12 cellular contexts compared by ENCODE assay signal in genomic region chr10:79098596-79099015, GRCh38. TPM values are rescaled to one million over a fixed set of nuclear protein-coding genes. Genes with fewer than 3 reads are reported as not detected.
DNase-seq lines count a peak whose midpoint lies in the region; ATAC-seq and TF ChIP-seq lines count a peak whose summit lies in the region.
"Had no signal": no experiment of that assay in that cellular context is flagged by ENCODE, and none has a peak within 500 bp of the region (broad histone marks: within the 10 kb centered on the region; RNA-seq: fewer than 3 reads in every experiment).

No MANE protein-coding gene starts in this region.

- H3K36me3 ChIP-seq in Karpas-422 (ENCODE audit: insufficient read depth, low read length) (no peaks in the 10 kb centered on the region), endodermal cell (ENCODE audit: control insufficient read depth, insufficient read depth, low read length) (peaks cover 5% of the 10 kb centered on the region)

- H3K9me3 Mint-ChIP-seq in endodermal cell, result no peaks in the 10 kb centered on the region
- H3K9me3 Mint-ChIP-seq: naive thymus-derived CD8-positive, alpha-beta T cell had no signal

- WGBS in endodermal cell (ENCODE audit: insufficient coverage in 1 of 2, insufficient read length in 1 of 2), 2 experiments, result 81% methylated on average over 7 to 10 of the region's 10 CpGs

- no peak overlapping the region for H3K27ac Mint-ChIP-seq in endodermal cell

- H3K4me2 ChIP-seq in Karpas-422 (ENCODE audit: low read depth, low read length, poor library complexity, severe bottlenecking), result peak overlapping the region; percentile 39

- H3K4me3 Mint-ChIP-seq in endodermal cell, result no peak overlapping the region

- H3K9me3 ChIP-seq in Karpas-422 (ENCODE audit: low read length), result no peaks in the 10 kb centered on the region
- no peaks in the 10 kb centered on the region for H3K9me3 ChIP-seq in endodermal cell (ENCODE audit: control insufficient read depth, low read length)

- H3K27me3 ChIP-seq in Karpas-422 (ENCODE audit: low read length) (no peaks in the 10 kb centered on the region), endodermal cell (ENCODE audit: control insufficient read depth, insufficient read depth, low read length, poor library complexity, severe bottlenecking) (no peaks in the 10 kb centered on the region)

- no peak overlapping the region for H3K9ac ChIP-seq in Karpas-422 (ENCODE audit: low read length)
- H3K9ac ChIP-seq in endodermal cell (ENCODE audit: extremely low read depth, low read length, poor library complexity, severe bottlenecking), result no peak overlapping the region

- H3K27ac ChIP-seq in Karpas-422 (ENCODE audit: low read length), result no peak overlapping the region
- no peak overlapping the region for H3K27ac ChIP-seq in endodermal cell (ENCODE audit: low read depth, low read length)

- H3K4me1 Mint-ChIP-seq in endodermal cell, result peaks cover 72% of the 10 kb centered on the region

- ATAC-seq in GM19025 (IDR thresholded peaks at IDR 0.05; ENCODE audit: low read depth, unreplicated experiment) (peak; percentile 50), HG02763 (IDR thresholded peaks at IDR 0.05; ENCODE audit: unreplicated experiment) (peak; percentile 79)

- H3K27me3 Mint-ChIP-seq in endodermal cell (ENCODE audit: insufficient read depth), result no peaks in the 10 kb centered on the region
- H3K27me3 Mint-ChIP-seq: naive thymus-derived CD8-positive, alpha-beta T cell had no signal

- H3K4me1 ChIP-seq in Karpas-422 (ENCODE audit: low read length) (peaks cover 45% of the 10 kb centered on the region), endodermal cell (ENCODE audit: control insufficient read depth, insufficient read depth, low read length) (peaks cover 17% of the 10 kb centered on the region)

- H3K4me3 ChIP-seq in AG10803 (ENCODE audit: low read length), result no peak overlapping the region
- H3K4me3 ChIP-seq in Karpas-422 (ENCODE audit: low read length), result no peak overlapping the region
- H3K4me3 ChIP-seq in endodermal cell (ENCODE audit: low read length), result no peak overlapping the region

- peaks cover 5% of the 10 kb centered on the region for H3K36me3 Mint-ChIP-seq in endodermal cell (ENCODE audit: low read depth)

- H2AFZ ChIP-seq in Karpas-422 (ENCODE audit: low read length), result no peak overlapping the region

- DNase-seq in AG10803 (ENCODE audit: low read depth), result peak; percentile 42
- peak; percentile 69 for DNase-seq in Karpas-422
- no peak for DNase-seq in T1000 (lab: John Stamatoyannopoulos, UW)
- no peak for DNase-seq in CD1c-positive myeloid dendritic cell (ENCODE audit: extremely low spot score)
- no peak for DNase-seq in NK-92 (lab: John Stamatoyannopoulos, UW; ENCODE audit: unreplicated experiment)
- DNase-seq in endodermal cell, result no peak
- DNase-seq: ACHN; HCEC 1CT; naive thymus-derived CD8-positive, alpha-beta T cell; NCI-H345 had no signal

- no peak for TF ChIP-seq CTCF in AG10803 (conservative IDR thresholded peaks at IDR 0.05; ENCODE audit: low read length)
- no peak for TF ChIP-seq CTCF in endodermal cell (conservative IDR thresholded peaks at IDR 0.05)

- H4K20me1 ChIP-seq in Karpas-422 (ENCODE audit: insufficient read depth, low read depth, low read length), result peaks cover 81% of the 10 kb centered on the region

- H3K9me2 ChIP-seq in Karpas-422 (replicated peaks; ENCODE audit: insufficient read depth, low read length), result no peaks in the 10 kb centered on the region

- H3K79me2 ChIP-seq in Karpas-422 (ENCODE audit: low read length), result no peaks in the 10 kb centered on the region

RNA-seq across cellular contexts. Expression of gene ZMIZ1, which starts 29.8 kb away (rescaled TPM):
- total RNA-seq in Karpas-422 (2014; rRNA removed; shearing (Covaris generic); ENCODE audit: low replicate concordance), result 63.0 and 73.1 TPM in 2 replicates
- 10 to 100 TPM; 65.3 to 67.5 TPM for total RNA-seq in endodermal cell
- 77.5 TPM for polyA plus RNA-seq in endodermal cell (2013, experiment 1 of 2)
- polyA plus RNA-seq in endodermal cell (2013, experiment 2 of 2), result 68.6 TPM

Comparison
In these comparisons a context has a peak if more than half of its experiments do, and no peak if none do; other contexts are left out.
1. DNase-seq: peak in AG10803 (single experiment) and Karpas-422 (single experiment); none in T1000 (single experiment), CD1c-positive myeloid dendritic cell (single experiment), NK-92 (single experiment) and endodermal cell (single experiment).